11 cellular contexts compared by ENCODE assay signal in genomic region chr22:19495562-19496323, GRCh38. TPM values are rescaled to one million over a fixed set of nuclear protein-coding genes. Genes with fewer than 3 reads are reported as not detected.
DNase-seq lines count a peak whose midpoint lies in the region; TF ChIP-seq lines count a peak whose summit lies in the region.
"Had no signal": no experiment of that assay in that cellular context is flagged by ENCODE, and none has a peak within 500 bp of the region (broad histone marks: within the 10 kb centered on the region; RNA-seq: fewer than 3 reads in every experiment).

No MANE protein-coding gene starts in this region.

- peak in 4 of 5 donors; percentile 16 to 36 (median 25) for DNase-seq in CD4-positive, alpha-beta memory T cell
- peak; percentile 8 for DNase-seq in HCEC 1CT
- DNase-seq in lung microvascular endothelial cell (ENCODE audit: low read depth in 2 of 2) = peak; percentile 78 to 91
- no peak for DNase-seq in NCI-H748 treated with DMSO at 0.1 percent for 48 hours (lab: John Stamatoyannopoulos, UW)
- DNase-seq in DMS114 treated with DMSO at 0.1 percent for 48 hours (lab: John Stamatoyannopoulos, UW; ENCODE audit: unreplicated experiment) = no peak
- DNase-seq in T1000 (lab: John Stamatoyannopoulos, UW) = no peak
- DNase-seq: activated T-cell treated with anti-CD3 and anti-CD28 coated beads, Interleukin-2, amount 50 U/mL, for 1 hour; NCI-H345; testis had no signal

- no peak overlapping the region for H3K27ac ChIP-seq in CD4-positive, alpha-beta memory T cell (ENCODE audit: low read depth, low read length)
- H3K27ac ChIP-seq: HL-60, testis had no signal

- CTCF ChIA-PET in CD4-positive, alpha-beta memory T cell (lab: Charles Lee; ENCODE audit: partially characterized antibody) = interaction anchor here (1.0 to 4.1 kb wide), 2 partner anchors 134 to 137 kb away, joined by 3 to 23 read pairs; no protein-coding TSS in a partner anchor

- no peaks in the 10 kb centered on the region for H3K27me3 ChIP-seq in CD4-positive, alpha-beta memory T cell (ENCODE audit: insufficient read depth, low read length)
- H3K27me3 ChIP-seq: testis had no signal

- H3K9me3 ChIP-seq in CD4-positive, alpha-beta memory T cell (ENCODE audit: control insufficient read depth in 1 of 2, low read length in 2 of 2) = no peaks in the 10 kb centered on the region
- H3K9me3 ChIP-seq: testis had no signal

- intact Hi-C loops in CD4-positive, alpha-beta memory T cell (cut with micrococcal nuclease) = loop anchor here (1.0 kb wide), 1 partner anchor 135 kb away; no protein-coding TSS in a partner anchor

- POLR2A ChIA-PET in CD4-positive, alpha-beta memory T cell (lab: Charles Lee; ENCODE audit: partially characterized antibody) = no interaction called here

- H3K4me3 ChIP-seq in CD4-positive, alpha-beta memory T cell (ENCODE audit: low read length in 2 of 2) = no peak overlapping the region
- H3K4me3 ChIP-seq: testis had no signal

- no peaks in the 10 kb centered on the region for H3K36me3 ChIP-seq in CD4-positive, alpha-beta memory T cell (ENCODE audit: insufficient read depth, low read length)

- no peaks in the 10 kb centered on the region for H3K9me3 Mint-ChIP-seq in CD4-positive, alpha-beta memory T cell
- H3K9me3 Mint-ChIP-seq in brain = no peaks in the 10 kb centered on the region

- peak overlapping the region in 3 of 7 donors; percentile 16 to 72 (median 55) for H3K27ac Mint-ChIP-seq in CD4-positive, alpha-beta memory T cell
- H3K27ac Mint-ChIP-seq in brain = peak overlapping the region in 3 of 5 experiments; percentile 53 to 75 (median 68)

- peaks cover 4 to 7% (median 6%) of the 10 kb centered on the region in 4 donors for H3K4me1 Mint-ChIP-seq in CD4-positive, alpha-beta memory T cell
- peaks cover 7% of the 10 kb centered on the region for H3K4me1 Mint-ChIP-seq in brain

- no peaks in the 10 kb centered on the region for H3K4me1 ChIP-seq in CD4-positive, alpha-beta memory T cell (ENCODE audit: insufficient read depth, low read length)
- H3K4me1 ChIP-seq: testis had no signal

- H3K4me3 Mint-ChIP-seq in CD4-positive, alpha-beta memory T cell = no peak overlapping the region
- no peak overlapping the region for H3K4me3 Mint-ChIP-seq in brain

- H3K27me3 Mint-ChIP-seq in CD4-positive, alpha-beta memory T cell = no peaks in the 10 kb centered on the region
- H3K27me3 Mint-ChIP-seq in brain = no peaks in the 10 kb centered on the region

- H3K36me3 Mint-ChIP-seq in CD4-positive, alpha-beta memory T cell = no peaks in the 10 kb centered on the region
- H3K36me3 Mint-ChIP-seq in brain = no peaks in the 10 kb centered on the region

- no peak for TF ChIP-seq CTCF in brain (conservative IDR thresholded peaks at IDR 0.05)

RNA-seq across cellular contexts. Expression of gene CDC45, which starts 16.0 kb away (rescaled TPM):
- under 1 TPM; 0.53 to 0.64 TPM for total RNA-seq in CD4-positive, alpha-beta memory T cell
- under 1 TPM in 1 of 2 donors, not detected in 1; 0.57 TPM for polyA plus RNA-seq in CD4-positive, alpha-beta memory T cell
- 21.5 TPM for polyA plus RNA-seq in brain (ENCODE audit: insufficient read depth, low read depth, low replicate concordance)
- 3.0 and 12.2 TPM in 2 replicates for total RNA-seq in lung microvascular endothelial cell

RNA-seq across cellular contexts. Expression of gene UFD1, which starts 16.8 kb away (rescaled TPM):
- total RNA-seq in CD4-positive, alpha-beta memory T cell = 10 to 100 TPM; 42.0 to 48.7 TPM
- 100 to 1,000 TPM in 1 of 2 donors, 10 to 100 TPM in 1; 81.3 to 126 TPM for polyA plus RNA-seq in CD4-positive, alpha-beta memory T cell
- 81.0 TPM for polyA plus RNA-seq in brain (ENCODE audit: insufficient read depth, low read depth, low replicate concordance)
- 82.5 and 101 TPM in 2 replicates for total RNA-seq in lung microvascular endothelial cell

RNA-seq across cellular contexts. Expression of gene CLDN5, which starts 28.5 kb away (rescaled TPM):
- total RNA-seq in CD4-positive, alpha-beta memory T cell = not detected
- under 1 TPM; 0.18 to 0.72 TPM for polyA plus RNA-seq in CD4-positive, alpha-beta memory T cell
- polyA plus RNA-seq in brain (ENCODE audit: insufficient read depth, low read depth, low replicate concordance) = 123 TPM
- total RNA-seq in lung microvascular endothelial cell = 533 and 904 TPM in 2 replicates

RNA-seq across cellular contexts. Expression of gene C22orf39, which starts 48.2 kb away (rescaled TPM):
- total RNA-seq in CD4-positive, alpha-beta memory T cell = 10 to 100 TPM; 40.5 TPM
- 10 to 100 TPM; 57.3 to 58.3 TPM for polyA plus RNA-seq in CD4-positive, alpha-beta memory T cell
- polyA plus RNA-seq in brain (ENCODE audit: insufficient read depth, low read depth, low replicate concordance) = 60.8 TPM
- 17.0 and 26.6 TPM in 2 replicates for total RNA-seq in lung microvascular endothelial cell

Comparison
In these comparisons a context has a peak if more than half of its experiments do, and no peak if none do; other contexts are left out.
1. DNase-seq: peak in CD4-positive, alpha-beta memory T cell (4 of 5), HCEC 1CT (single experiment) and lung microvascular endothelial cell (2 of 2); none in NCI-H748 treated with DMSO at 0.1 percent for 48 hours (single experiment), DMS114 treated with DMSO at 0.1 percent for 48 hours (single experiment) and T1000 (single experiment).
2. RNA of gene CLDN5, which starts 28.5 kb away (total RNA-seq): 533 to 904 TPM in lung microvascular endothelial cell; not detected in CD4-positive, alpha-beta memory T cell; every median in the first group is over 100 times any median in the second.